8 cellular contexts compared by ENCODE assay signal in the genomic region with DNA sequence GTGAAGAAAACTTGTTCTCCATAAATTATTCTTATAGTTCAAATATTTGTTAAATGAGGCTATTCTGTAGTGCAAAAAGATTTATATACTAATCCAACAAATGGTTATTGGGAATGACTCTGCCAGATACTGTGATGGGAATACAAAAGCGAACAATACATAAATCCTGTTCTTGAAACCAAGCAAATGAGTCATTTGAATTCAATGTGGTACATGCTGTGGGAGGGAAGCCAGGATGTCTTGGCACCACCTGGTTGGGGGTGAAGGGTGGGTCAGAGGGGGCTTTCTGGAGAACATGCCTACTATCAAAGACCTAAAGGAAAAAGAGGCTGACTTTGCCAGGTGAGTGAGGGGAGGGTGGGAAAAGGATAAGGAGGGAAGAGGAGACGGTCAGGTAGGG.
"Had no signal": no experiment of that assay in that cellular context is flagged by ENCODE, and none has a peak within 500 bp of the region (broad histone marks: within the 10 kb centered on the region; RNA-seq: fewer than 3 reads in every experiment).

No MANE protein-coding gene starts in this region.

- H3K4me1 ChIP-seq: HAP-1 had no signal

- H3K4me3 Mint-ChIP-seq: HFFc6, IgD-negative memory B cell had no signal

- H3K4me3 ChIP-seq: GM23248, HAP-1 had no signal

- H3K27ac ChIP-seq: GM23248 had no signal

- H3K9me3 ChIP-seq: HAP-1 had no signal

- FAIRE-seq: HepG2 had no signal

- H3K36me3 ChIP-seq: HAP-1 had no signal

- H3K27ac Mint-ChIP-seq: HFFc6, IgD-negative memory B cell had no signal

- DNase-seq: GM23248, GOT3, H7, HFFc6, KBM-7 had no signal

- H3K27me3 Mint-ChIP-seq: IgD-negative memory B cell had no signal
